In genomic region chr1:37697737-37698136, GRCh38 we compare ENCODE assay signal across 18 cellular contexts.
"Had no signal": no experiment of that assay in that cellular context is flagged by ENCODE, and none has a peak within 500 bp of the region (broad histone marks: within the 10 kb centered on the region; RNA-seq: fewer than 3 reads in every experiment).

No MANE protein-coding gene starts in this region.

- H3K4me3 Mint-ChIP-seq: dendritic cell treated with granulocyte-macrophage colony-stimulating factor and Interleukin-4, amounts not matched to agents 40 ng/mL and 50 ng/mL, for 4 days; natural killer cell; neural crest cell had no signal

- H3K27me3 Mint-ChIP-seq: dendritic cell treated with granulocyte-macrophage colony-stimulating factor and Interleukin-4, amounts not matched to agents 40 ng/mL and 50 ng/mL, for 4 days had no signal

- H3K4me1 ChIP-seq: foreskin keratinocyte, uterus had no signal

- H3K9me3 ChIP-seq: esophagus squamous epithelium, right atrium auricular region, sigmoid colon, suprapubic skin, thyroid gland, upper lobe of left lung, uterus had no signal

- DNase-seq: esophagus squamous epithelium; foreskin keratinocyte; left cardiac atrium; left ventricle myocardium superior; mesenchymal stem cell; natural killer cell; sigmoid colon; stimulated activated CD4-positive, alpha-beta T cell treated with anti-CD3 and anti-CD28 coated beads, Interleukin-12 subunit alpha, Interleukin-12 subunit beta, amount 100 ng/mL, for 4 hours; stimulated activated naive CD4-positive, alpha-beta T cell; thyroid gland; upper lobe of left lung; uterus had no signal

- H3K36me3 Mint-ChIP-seq: natural killer cell had no signal

- H3K9me3 Mint-ChIP-seq: dendritic cell treated with granulocyte-macrophage colony-stimulating factor and Interleukin-4, amounts not matched to agents 40 ng/mL and 50 ng/mL, for 4 days; natural killer cell; neural crest cell had no signal

- H3K4me3 ChIP-seq: esophagus squamous epithelium, lung, right atrium auricular region, sigmoid colon, skin epidermis, suprapubic skin, thyroid gland, upper lobe of left lung, uterus had no signal

- H3K36me3 ChIP-seq: right atrium auricular region, sigmoid colon, suprapubic skin, thyroid gland, uterus had no signal

- H3K27ac ChIP-seq: esophagus squamous epithelium, foreskin keratinocyte, right atrium auricular region, sigmoid colon, skin epidermis, suprapubic skin, thyroid gland, upper lobe of left lung, uterus had no signal

- H3K27ac Mint-ChIP-seq: dendritic cell treated with granulocyte-macrophage colony-stimulating factor and Interleukin-4, amounts not matched to agents 40 ng/mL and 50 ng/mL, for 4 days; natural killer cell had no signal

- ATAC-seq: foreskin keratinocyte, left cardiac atrium, left ventricle myocardium superior, natural killer cell had no signal

- H3K27me3 ChIP-seq: esophagus squamous epithelium, foreskin keratinocyte, right atrium auricular region, sigmoid colon, suprapubic skin, thyroid gland, upper lobe of left lung, uterus had no signal
